ENCODE assay signal across 22 cellular contexts in genomic region chr6:3908223-3908622, GRCh38. TPM values are rescaled to one million over a fixed set of nuclear protein-coding genes. Genes with fewer than 3 reads are reported as not detected.
DNase-seq lines count a peak whose midpoint lies in the region; ATAC-seq, FAIRE-seq and TF ChIP-seq lines count a peak whose summit lies in the region.
"Had no signal": no experiment of that assay in that cellular context is flagged by ENCODE, and none has a peak within 500 bp of the region (broad histone marks: within the 10 kb centered on the region; RNA-seq: fewer than 3 reads in every experiment).

No MANE protein-coding gene starts in this region.

- FAIRE-seq in HepG2 (lab: Jason Lieb, UNC): no peak
- FAIRE-seq: A204.1, G401.6, GM12892 had no signal

- H3K36me3 ChIP-seq in HepG2 (replicated peaks in 1 of 2; ENCODE audit: control insufficient read depth in 1 of 2, insufficient read depth in 2 of 2, low read length in 2 of 2) (no peaks in the 10 kb centered on the region), right lobe of liver (no peaks in the 10 kb centered on the region), hepatocyte (replicated peaks; ENCODE audit: insufficient read depth, low read depth) (no peaks in the 10 kb centered on the region), psoas muscle (ENCODE audit: insufficient read depth in 1 of 2, low read depth in 1 of 2) (no peaks in the 10 kb centered on the region), spleen (no peaks in the 10 kb centered on the region), sigmoid colon (no peaks in the 10 kb centered on the region), uterus (no peaks in the 10 kb centered on the region)
- H3K36me3 ChIP-seq: BE2C; BLaER1 treated with 17β-estradiol and CSF1 and Interleukin-3, amounts not matched to agents 10 nM and 100 nM had no signal

- H3K4me1 ChIP-seq in HepG2 (ENCODE audit: insufficient read depth, low read length) (peaks cover 84% of the 10 kb centered on the region), right lobe of liver (peaks cover 0 to 34% (median 18%) of the 10 kb centered on the region in 4 donors), hepatocyte (ENCODE audit: insufficient read depth) (peaks cover 50% of the 10 kb centered on the region), psoas muscle (peaks cover 66% of the 10 kb centered on the region), spleen (no peaks in the 10 kb centered on the region), sigmoid colon (peaks cover 0 to 49% (median 28%) of the 10 kb centered on the region in 4 donors), uterus (peaks cover 8 to 19% of the 10 kb centered on the region in 2 donors)

- H3K27ac ChIP-seq in HepG2 (ENCODE audit: extremely low read length, insufficient read depth, low read length): peak overlapping the region; percentile 86
- H3K27ac ChIP-seq in right lobe of liver: no peak overlapping the region
- peak overlapping the region; percentile 96 for H3K27ac ChIP-seq in hepatocyte
- peak overlapping the region; percentile 87 for H3K27ac ChIP-seq in psoas muscle
- no peak overlapping the region for H3K27ac ChIP-seq in spleen
- no peak overlapping the region for H3K27ac ChIP-seq in sigmoid colon
- no peak overlapping the region for H3K27ac ChIP-seq in uterus
- H3K27ac ChIP-seq: 22Rv1; BLaER1 treated with 17β-estradiol and CSF1 and Interleukin-3, amounts not matched to agents 10 nM and 100 nM; GM23248 had no signal

- H4K20me1 ChIP-seq in HepG2 (ENCODE audit: insufficient read depth, low read length) (no peaks in the 10 kb centered on the region), hepatocyte (ENCODE audit: insufficient read depth, poor library complexity, severe bottlenecking) (no peaks in the 10 kb centered on the region)
- H4K20me1 ChIP-seq: BLaER1 treated with 17β-estradiol and CSF1 and Interleukin-3, amounts not matched to agents 10 nM and 100 nM had no signal

- TF ChIP-seq CTCF in HepG2 (CRISPR knock-in tag; IDR thresholded peaks at IDR 0.05) (no peak), right lobe of liver (IDR thresholded peaks at IDR 0.05) (no peak), hepatocyte (IDR thresholded peaks at IDR 0.05; ENCODE audit: poor library complexity) (no peak), psoas muscle (IDR thresholded peaks at IDR 0.05) (no peak), spleen (IDR thresholded peaks at IDR 0.05 in 8 of 11, conservative IDR thresholded peaks at IDR 0.05 in 3 of 11) (no peak), sigmoid colon (IDR thresholded peaks at IDR 0.05) (no peak), uterus (IDR thresholded peaks at IDR 0.05) (no peak)

- CTCF ChIA-PET in HepG2 (lab: Yijun Ruan, JAX; ENCODE audit: low intra/inter-chr PET ratio, low total read pairs): no interaction called here

- no peak for TF ChIP-seq RAD21 in HepG2 (CRISPR knock-in tag; IDR thresholded peaks at IDR 0.05)

- H3K79me2 ChIP-seq in HepG2 (ENCODE audit: insufficient read depth, low read length) (peaks cover 13% of the 10 kb centered on the region), hepatocyte (peaks cover 6% of the 10 kb centered on the region)

- TF ChIP-seq POLR2A in HepG2 (IDR thresholded peaks at IDR 0.05; ENCODE audit: insufficient read depth in 1 of 2, low read depth in 2 of 2, low read length in 2 of 2): no peak
- no peak for TF ChIP-seq POLR2A in right lobe of liver (IDR thresholded peaks at IDR 0.05)
- no peak for TF ChIP-seq POLR2A in spleen (IDR thresholded peaks at IDR 0.05)
- no peak for TF ChIP-seq POLR2A in sigmoid colon (IDR thresholded peaks at IDR 0.05)
- no peak for TF ChIP-seq POLR2A in uterus (IDR thresholded peaks at IDR 0.05)

- H3K4me2 ChIP-seq in HepG2 (ENCODE audit: low read depth, low read length) (no peak overlapping the region), hepatocyte (peak overlapping the region; percentile 8)
- H3K4me2 ChIP-seq: BLaER1 treated with 17β-estradiol and CSF1 and Interleukin-3, amounts not matched to agents 10 nM and 100 nM had no signal

- POLR2A ChIA-PET in HepG2 (lab: Yijun Ruan, JAX): interaction anchor here (0.8 to 3.3 kb wide), 10 partner anchors 14 to 111 kb away, joined by 3 to 14 read pairs (median 6); no protein-coding TSS in a partner anchor

- intact Hi-C loops in HepG2 (cut with micrococcal nuclease; ENCODE audit: unreplicated experiment) (no loop called here), right lobe of liver (cut with DNase I) (no loop called here), psoas muscle (cut with DNase I) (no loop called here), spleen (cut with DNase I; ENCODE audit: low total_unique reads) (no loop called here), sigmoid colon (cut with DNase I) (no loop called here), uterus (cut with DNase I; ENCODE audit: low total_unique reads) (no loop called here)

- H3K4me3 ChIP-seq in HepG2 (replicated peaks in 1 of 3; ENCODE audit: insufficient read depth in 1 of 3, low read depth in 2 of 3, low read length in 3 of 3): no peak overlapping the region
- H3K4me3 ChIP-seq in right lobe of liver: no peak overlapping the region
- H3K4me3 ChIP-seq in hepatocyte: no peak overlapping the region
- H3K4me3 ChIP-seq in psoas muscle: no peak overlapping the region
- H3K4me3 ChIP-seq in spleen: no peak overlapping the region
- H3K4me3 ChIP-seq in sigmoid colon: no peak overlapping the region
- H3K4me3 ChIP-seq in uterus: no peak overlapping the region
- H3K4me3 ChIP-seq: BLaER1 treated with 17β-estradiol and CSF1 and Interleukin-3, amounts not matched to agents 10 nM and 100 nM; GM23248 had no signal

- H3K27me3 ChIP-seq in HepG2 (ENCODE audit: control insufficient read depth in 1 of 2, insufficient read depth in 2 of 2, low read length in 2 of 2) (no peaks in the 10 kb centered on the region), right lobe of liver (no peaks in the 10 kb centered on the region), hepatocyte (no peaks in the 10 kb centered on the region), psoas muscle (ENCODE audit: insufficient read depth in 3 of 3, low read length in 2 of 3) (no peaks in the 10 kb centered on the region), spleen (replicated peaks in 1 of 7) (peaks cover 0 to 56% (median 6%) of the 10 kb centered on the region in 7 donors), sigmoid colon (no peaks in the 10 kb centered on the region), uterus (no peaks in the 10 kb centered on the region)
- H3K27me3 ChIP-seq: BLaER1 treated with 17β-estradiol and CSF1 and Interleukin-3, amounts not matched to agents 10 nM and 100 nM had no signal

- no peak for DNase-seq in HepG2 (ENCODE audit: low spot score)
- DNase-seq in right lobe of liver: no peak
- DNase-seq in hepatocyte (ENCODE audit: low spot score): no peak
- no peak for DNase-seq in psoas muscle
- DNase-seq in spleen: peak; percentile 41
- no peak for DNase-seq in sigmoid colon
- no peak for DNase-seq in uterus
- DNase-seq: BE2C; Calu3; CD4-positive, alpha-beta T cell; CD8-positive, alpha-beta memory T cell; DMS153; DND-41; GM23248; H9 had no signal

- ATAC-seq in HepG2 (no peak), right lobe of liver (no peak), psoas muscle (no peak)
- ATAC-seq in activated CD4-positive, CD25-positive, alpha-beta regulatory T cell treated with anti-CD3 and anti-CD28 coated beads, Interleukin-2, amount 50 U/mL, for 24 hours: no peak
- ATAC-seq: HCT116 had no signal

- no peaks in the 10 kb centered on the region for H3K9me2 ChIP-seq in hepatocyte (replicated peaks; ENCODE audit: insufficient read depth)

- H2AFZ ChIP-seq in HepG2 (ENCODE audit: low read length) (no peak overlapping the region), hepatocyte (no peak overlapping the region)
- H2AFZ ChIP-seq: GM23248 had no signal

- H3K9ac ChIP-seq in HepG2 (ENCODE audit: insufficient read depth, low read depth, low read length): no peak overlapping the region
- H3K9ac ChIP-seq: BLaER1 treated with 17β-estradiol and CSF1 and Interleukin-3, amounts not matched to agents 10 nM and 100 nM; GM23248 had no signal

- in situ Hi-C loops in HepG2 (cut with HindIII; ENCODE audit: extremely low pct_ligation_motif_present, low pct_unique_long_range_greater_than_20kb): no loop called here

- H3K9me3 ChIP-seq in HepG2 (ENCODE audit: low read length) (no peaks in the 10 kb centered on the region), right lobe of liver (no peaks in the 10 kb centered on the region), hepatocyte (ENCODE audit: low read depth) (no peaks in the 10 kb centered on the region), psoas muscle (no peaks in the 10 kb centered on the region), spleen (no peaks in the 10 kb centered on the region), sigmoid colon (no peaks in the 10 kb centered on the region), uterus (no peaks in the 10 kb centered on the region)
- H3K9me3 ChIP-seq: BE2C; BLaER1 treated with 17β-estradiol and CSF1 and Interleukin-3, amounts not matched to agents 10 nM and 100 nM had no signal

- TF ChIP-seq EP300 in HepG2 (IDR thresholded peaks at IDR 0.05; ENCODE audit: low read depth in 2 of 2, low read length in 2 of 2) (no peak), HepG2 (CRISPR knock-in tag; IDR thresholded peaks at IDR 0.05; ENCODE audit: borderline replicate concordance) (no peak), sigmoid colon (IDR thresholded peaks at IDR 0.05) (no peak)

- no TSS peak for BruUV-seq in HepG2 (replicated peaks; lab: Mats Ljungman, UMichigan)

- WGBS in HepG2 (ENCODE audit: low lambda C conversion rate): 86% methylated on average over 10 of the region's 10 CpGs
- 92% methylated on average over 10 of the region's 10 CpGs for WGBS in right lobe of liver (ENCODE audit: insufficient coverage, low coverage, low lambda C conversion rate, missing lambda C conversion rate)
- WGBS in hepatocyte (ENCODE audit: low lambda C conversion rate, missing lambda C conversion rate): 92% methylated on average over 10 of the region's 10 CpGs
- WGBS in psoas muscle, 3 donors: 89 to 95% (median 90%) methylated on average over 10 of the region's 10 CpGs
- 88 to 92% (median 89%) methylated on average over 10 of the region's 10 CpGs for WGBS in spleen, 5 donors
- WGBS in sigmoid colon, 2 donors: 89 to 95% methylated on average over 10 of the region's 10 CpGs

RNA-seq across cellular contexts. Expression of gene FAM50B, which starts 59.0 kb away (rescaled TPM):
- total RNA-seq in HepG2 (2016; rRNA removed; fragmentation: Illumina TruSeq; extraction: Trizol) (not detected in 2 replicates), right lobe of liver (10 to 100 TPM in 1 of 6 experiments, 1 to 10 TPM in 5; 3.6 to 11.1 (median 8.5) TPM), hepatocyte (0.84 and 1.6 TPM in 2 replicates), psoas muscle (10 to 100 TPM; 10.8 to 19.6 (median 12.4) TPM), spleen (10 to 100 TPM in 2 of 7 donors, 1 to 10 TPM in 5; 7.3 to 11.8 (median 8.4) TPM), sigmoid colon (10 to 100 TPM in 3 of 4 donors, 1 to 10 TPM in 1; 9.6 to 16.1 (median 13.3) TPM), uterus (10 to 100 TPM in 3 of 4 donors, 1 to 10 TPM in 1; 1.8 to 25.4 (median 12.2) TPM)
- total RNA-seq in HepG2 (2016; cell fraction: cytosol; rRNA removed; fragmentation: Illumina TruSeq; extraction: Trizol; ENCODE audit: low read depth): not detected in 2 replicates
- total RNA-seq in HepG2 (2016; cell fraction: insoluble cytoplasmic fraction; rRNA removed; fragmentation: Illumina TruSeq; extraction: Trizol): not detected in 2 replicates
- not detected in 2 replicates for total RNA-seq in HepG2 (2016; cell fraction: membrane; rRNA removed; fragmentation: Illumina TruSeq; extraction: Trizol)
- total RNA-seq in HepG2 (2016; cell fraction: nucleus; rRNA removed; fragmentation: Illumina TruSeq; extraction: Trizol): not detected in 2 replicates
- polyA plus RNA-seq in HepG2 (2011; rRNA removed) (0.05 TPM in 1 of 2 replicates, not detected in the other), hepatocyte (1.1 and 1.6 TPM in 2 replicates), psoas muscle (10 to 100 TPM; 10.1 to 16.4 (median 11.4) TPM), spleen (10 to 100 TPM in 2 of 3 donors, 1 to 10 TPM in 1; 6.6 to 13.3 (median 11.7) TPM), sigmoid colon (1 to 10 TPM; 2.5 to 8.4 (median 5.4) TPM)
- polyA plus RNA-seq in HepG2 (2011; cell fraction: cytosol; rRNA removed): not detected in 2 replicates
- 0.07 TPM in 1 of 2 replicates, not detected in the other for polyA plus RNA-seq in HepG2 (2011; cell fraction: nucleus; rRNA removed)
- not detected in 2 replicates for polyA plus RNA-seq in HepG2 (2012)
- polyA plus RNA-seq in HepG2 (2016; cell fraction: cytosol; fragmentation: Illumina TruSeq; extraction: Trizol; ENCODE audit: low read depth): not detected in 2 replicates
- polyA plus RNA-seq in HepG2 (2016; cell fraction: insoluble cytoplasmic fraction; fragmentation: Illumina TruSeq; extraction: Trizol; ENCODE audit: low read depth): not detected in 2 replicates
- polyA plus RNA-seq in HepG2 (2016; cell fraction: membrane; fragmentation: Illumina TruSeq; extraction: Trizol; ENCODE audit: low read depth): not detected in 2 replicates
- not detected in 2 replicates for polyA plus RNA-seq in HepG2 (2016; cell fraction: nucleus; fragmentation: Illumina TruSeq; extraction: Trizol; ENCODE audit: insufficient read depth, low read depth)
- polyA minus RNA-seq in HepG2 (2011; rRNA and poly(A)+ RNA removed; ENCODE audit: low replicate concordance): 2.4 TPM in 1 of 2 replicates, not detected in the other
- not detected in 2 replicates for polyA minus RNA-seq in HepG2 (2011; cell fraction: cytosol; rRNA and poly(A)+ RNA removed)
- polyA minus RNA-seq in HepG2 (2011; cell fraction: nucleus; rRNA and poly(A)+ RNA removed): not detected in 2 replicates

Comparison
In these comparisons a context has a peak if more than half of its experiments do, and no peak if none do; other contexts are left out.
1. H3K27ac ChIP-seq: peak in HepG2 (single experiment), hepatocyte (single experiment) and psoas muscle (single experiment); none in right lobe of liver (0 of 3), spleen (0 of 8), sigmoid colon (0 of 4) and uterus (0 of 2).